Comparison of ENCODE assay signal across 17 cellular contexts in the genomic region with DNA sequence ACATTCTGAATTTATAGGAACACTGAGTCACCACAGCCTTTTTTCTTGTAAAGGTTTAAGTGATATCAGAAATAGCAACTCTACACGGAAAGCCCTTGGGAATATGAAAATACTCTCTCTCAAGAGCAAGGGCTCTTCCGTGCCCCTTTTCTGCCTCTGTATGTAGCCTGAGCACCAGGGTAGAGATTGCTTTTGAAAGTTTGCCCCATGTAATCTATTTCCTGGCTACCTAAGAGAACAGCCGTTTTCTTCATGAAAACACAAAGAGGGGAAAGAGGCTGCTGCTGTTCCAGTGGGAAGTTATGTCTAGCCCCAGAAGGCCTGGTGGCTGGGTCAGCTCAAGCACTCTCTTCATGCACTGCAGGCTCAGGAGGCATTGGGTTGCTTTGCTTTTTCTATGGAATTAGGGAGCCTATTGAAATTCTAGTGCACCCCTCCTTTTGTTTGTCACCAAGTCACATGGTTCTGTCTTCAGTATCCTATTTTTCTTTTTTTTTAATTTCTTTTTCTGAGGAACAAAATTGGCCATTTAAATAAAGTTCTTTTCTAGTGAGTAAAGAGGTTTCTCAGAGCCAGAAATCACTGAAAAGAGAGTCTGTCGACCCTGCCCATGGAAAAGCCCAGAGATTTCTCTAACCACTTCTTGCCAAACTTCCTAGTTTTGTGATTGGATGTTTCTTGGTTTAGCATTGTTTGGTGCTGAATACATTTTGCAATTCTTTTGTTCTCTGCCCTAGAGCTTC. TPM values are rescaled to one million over a fixed set of nuclear protein-coding genes. Genes with fewer than 3 reads are reported as not detected.
DNase-seq lines count a peak whose midpoint lies in the region; ATAC-seq and TF ChIP-seq lines count a peak whose summit lies in the region.
"Had no signal": no experiment of that assay in that cellular context is flagged by ENCODE, and none has a peak within 500 bp of the region (broad histone marks: within the 10 kb centered on the region; RNA-seq: fewer than 3 reads in every experiment).

No MANE protein-coding gene starts in this region.

- no peaks in the 10 kb centered on the region for H3K36me3 ChIP-seq in CD8-positive, alpha-beta memory T cell (ENCODE audit: insufficient read depth, low read length)
- H3K36me3 ChIP-seq in KMS-11 (ENCODE audit: insufficient read depth), result no peaks in the 10 kb centered on the region

- H3K27me3 Mint-ChIP-seq in CD8-positive, alpha-beta memory T cell, result no peaks in the 10 kb centered on the region

- peaks cover 19% of the 10 kb centered on the region for H3K4me1 ChIP-seq in CD8-positive, alpha-beta memory T cell (ENCODE audit: insufficient read depth, low read length)
- H3K4me1 ChIP-seq in KMS-11 (ENCODE audit: low read depth, poor library complexity, severe bottlenecking), result peaks cover 25% of the 10 kb centered on the region
- H3K4me1 ChIP-seq: foreskin keratinocyte, Peyer's patch had no signal

- no peaks in the 10 kb centered on the region for H4K20me1 ChIP-seq in KMS-11 (ENCODE audit: insufficient read depth)

- H3K79me2 ChIP-seq in KMS-11 (ENCODE audit: insufficient read depth, low read depth), result no peaks in the 10 kb centered on the region

- CTCF ChIA-PET in CD8-positive, alpha-beta memory T cell (lab: Charles Lee), result interaction anchor here (1.2 to 4.8 kb wide), 5 partner anchors 9 to 42 kb away, joined by 3 to 29 read pairs (median 4); no protein-coding TSS in a partner anchor
- CTCF ChIA-PET in RWPE1 (lab: Yijun Ruan, JAX), result no interaction called here

- peaks cover 4 to 22% (median 10%) of the 10 kb centered on the region in 3 donors for H3K36me3 Mint-ChIP-seq in CD8-positive, alpha-beta memory T cell

- H3K27me3 ChIP-seq in CD8-positive, alpha-beta memory T cell (ENCODE audit: insufficient read depth, low read length, poor library complexity, severe bottlenecking), result no peaks in the 10 kb centered on the region
- H3K27me3 ChIP-seq in KMS-11 (ENCODE audit: insufficient read depth, low read depth), result no peaks in the 10 kb centered on the region
- H3K27me3 ChIP-seq: foreskin keratinocyte, Peyer's patch had no signal

- peak overlapping the region; percentile 26 for H3K4me2 ChIP-seq in KMS-11

- H2AFZ ChIP-seq in KMS-11 (ENCODE audit: low read depth), result no peak overlapping the region

- H3K9me3 ChIP-seq in CD8-positive, alpha-beta memory T cell (ENCODE audit: low read length), result no peaks in the 10 kb centered on the region
- H3K9me3 ChIP-seq: Peyer's patch had no signal

- no peak overlapping the region for H3K4me3 ChIP-seq in CD8-positive, alpha-beta memory T cell (ENCODE audit: low read length)
- no peak overlapping the region for H3K4me3 ChIP-seq in KMS-11 (IDR thresholded peaks at IDR 0.05; ENCODE audit: insufficient read depth, low read depth, low read length)
- H3K4me3 ChIP-seq: coronary artery, Peyer's patch had no signal

- POLR2A ChIA-PET in CD8-positive, alpha-beta memory T cell (lab: Charles Lee), result no interaction called here
- POLR2A ChIA-PET in RWPE1 (lab: Yijun Ruan, JAX; ENCODE audit: low non-redundant PET), result no interaction called here

- H3K4me3 Mint-ChIP-seq in CD8-positive, alpha-beta memory T cell, result peak overlapping the region; percentile 11 to 69 (median 49)
- H3K4me3 Mint-ChIP-seq: neural crest cell had no signal

- no peak for TF ChIP-seq CTCF in KMS-11 (conservative IDR thresholded peaks at IDR 0.05; ENCODE audit: low read depth, low read length)
- no peak for TF ChIP-seq CTCF in RWPE1 (conservative IDR thresholded peaks at IDR 0.05; ENCODE audit: low read depth)

- H3K9ac ChIP-seq in KMS-11, result no peak overlapping the region

- ATAC-seq in HG02981 (IDR thresholded peaks at IDR 0.05; ENCODE audit: unreplicated experiment) (no peak), HG03457 (IDR thresholded peaks at IDR 0.05; ENCODE audit: unreplicated experiment) (no peak)
- ATAC-seq: foreskin keratinocyte had no signal

- H3K27ac ChIP-seq in CD8-positive, alpha-beta memory T cell (ENCODE audit: low read depth, low read length), result no peak overlapping the region
- H3K27ac ChIP-seq in KMS-11 (peak overlapping the region; percentile 29; the same call in 1 of the 2 replicates), RWPE1 (no peak overlapping the region)
- H3K27ac ChIP-seq: coronary artery, foreskin keratinocyte had no signal

- no peaks in the 10 kb centered on the region for H3K9me3 Mint-ChIP-seq in CD8-positive, alpha-beta memory T cell

- peak overlapping the region; percentile 80 to 93 (median 89) for H3K27ac Mint-ChIP-seq in CD8-positive, alpha-beta memory T cell

- H3K4me1 Mint-ChIP-seq in CD8-positive, alpha-beta memory T cell, result peaks cover 73 to 93% (median 92%) of the 10 kb centered on the region in 3 donors

- DNase-seq in CD8-positive, alpha-beta memory T cell, result no peak
- DNase-seq in amniotic epithelial cell (ENCODE audit: low read depth) (peak; percentile 9), middle frontal gyrus (ENCODE audit: extremely low spot score, low spot score) (peak; percentile 13), RWPE1 (ENCODE audit: low spot score) (no peak), NCI-H1048 (lab: John Stamatoyannopoulos, UW) (no peak)
- DNase-seq: foreskin keratinocyte; GOT3; KG1; kidney glomerular epithelial cell; NCI-H1930; Peyer's patch; stimulated activated CD4-positive, alpha-beta T cell treated with anti-CD3 and anti-CD28 coated beads, Interleukin-12 subunit alpha, Interleukin-12 subunit beta, amount 100 ng/mL, for 4 hours had no signal

RNA-seq across cellular contexts. Expression of a gene that starts 39.5 kb away (rescaled TPM):
- 100 to 1,000 TPM; 185 TPM for total RNA-seq in CD8-positive, alpha-beta memory T cell
- polyA plus RNA-seq in CD8-positive, alpha-beta memory T cell, result 92.8 TPM
- total RNA-seq: foreskin keratinocyte, neural crest cell had no signal
- polyA plus RNA-seq: foreskin keratinocyte had no signal

Comparison
In these comparisons a context has a peak if more than half of its experiments do, and no peak if none do; other contexts are left out.
1. DNase-seq: peak in amniotic epithelial cell (single experiment) and middle frontal gyrus (single experiment); none in CD8-positive, alpha-beta memory T cell (0 of 5), RWPE1 (single experiment) and NCI-H1048 (single experiment).